8 cellular contexts compared by ENCODE assay signal in genomic region chr5:38557309-38557710, GRCh38. TPM values are rescaled to one million over a fixed set of nuclear protein-coding genes. Genes with fewer than 3 reads are reported as not detected.
A peak's percentile ranks its signal among the peaks of the same experiment; 100 is the strongest.
DNase-seq lines count a peak whose midpoint lies in the region; ATAC-seq and TF ChIP-seq lines count a peak whose summit lies in the region.

No MANE protein-coding gene starts in this region.

- peak overlapping the region; percentile 81 for H3K9ac ChIP-seq in GM23248

- DNase-seq in GM23248 (no peak), WERI-Rb-1 (no peak), foreskin keratinocyte (no peak), putamen (ENCODE audit: low spot score) (peak; percentile 74), HUDEP-2 (lab: John Stamatoyannopoulos, UW; ENCODE audit: unreplicated experiment in 76 of 76) (no peak), NCI-H146 (lab: John Stamatoyannopoulos, UW) (no peak), ACHN (no peak)

- peak overlapping the region; percentile 56 for H3K27ac ChIP-seq in GM23248
- peak overlapping the region; percentile 80 for H3K27ac ChIP-seq in WERI-Rb-1
- no peak overlapping the region for H3K27ac ChIP-seq in foreskin keratinocyte

- H3K79me2 ChIP-seq in GM23248 (ENCODE audit: insufficient read depth), result no peaks in the 10 kb centered on the region

- peak overlapping the region; percentile 97 for H3K4me2 ChIP-seq in GM23248 (ENCODE audit: unreplicated experiment)

- H3K27me3 ChIP-seq in GM23248 (replicated peaks; ENCODE audit: insufficient read depth) (no peaks in the 10 kb centered on the region), WERI-Rb-1 (ENCODE audit: insufficient read depth, low read depth, severe bottlenecking) (no peaks in the 10 kb centered on the region), foreskin keratinocyte (peaks cover 53% of the 10 kb centered on the region)

- H3K9me3 ChIP-seq in GM23248 (ENCODE audit: low read depth), result no peaks in the 10 kb centered on the region
- H3K9me3 ChIP-seq in WERI-Rb-1 (ENCODE audit: severe bottlenecking), result no peaks in the 10 kb centered on the region

- peak overlapping the region; percentile 97 for H2AFZ ChIP-seq in GM23248

- H3K9me2 ChIP-seq in GM23248 (ENCODE audit: insufficient read depth), result no peaks in the 10 kb centered on the region

- WGBS in GM23248 (ENCODE audit: low coverage in 1 of 2, low lambda C conversion rate in 2 of 2, missing lambda C conversion rate in 2 of 2), 2 experiments, result 6 to 9% methylated on average over 14 of the region's 14 CpGs

- no peaks in the 10 kb centered on the region for H4K20me1 ChIP-seq in GM23248 (ENCODE audit: insufficient read depth)

- H3K4me3 ChIP-seq in GM23248 (peak overlapping the region; percentile 87), WERI-Rb-1 (ENCODE audit: low read depth, low read length) (peak overlapping the region; percentile 97)

- ATAC-seq in foreskin keratinocyte (peak; percentile 3), GM18498 (IDR thresholded peaks at IDR 0.05; ENCODE audit: unreplicated experiment) (no peak)

- in situ Hi-C loops in GM23248 (cut with MboI) (loop anchor here (10.0 kb wide), 2 partner anchors 123 to 247 kb away; no protein-coding TSS in a partner anchor), ACHN (cut with HindIII; ENCODE audit: low pct_ligation_motif_present, low pct_unique_long_range_greater_than_20kb, low sequenced_read_pairs) (no loop called here)

- H3K36me3 ChIP-seq in GM23248 (ENCODE audit: low read depth) (no peaks in the 10 kb centered on the region), WERI-Rb-1 (no peaks in the 10 kb centered on the region)

- peaks cover 18% of the 10 kb centered on the region for H3F3A ChIP-seq in GM23248 (ENCODE audit: insufficient read depth)

- TF ChIP-seq CTCF in WERI-Rb-1 (IDR thresholded peaks at IDR 0.05; ENCODE audit: low read depth, low read length), result no peak
- no peak for TF ChIP-seq CTCF in foreskin keratinocyte (conservative IDR thresholded peaks at IDR 0.05)

- peaks cover 13% of the 10 kb centered on the region; the same call in 1 of the 2 replicates for H3K4me1 ChIP-seq in GM23248 (ENCODE audit: insufficient read depth)
- H3K4me1 ChIP-seq in foreskin keratinocyte, result no peaks in the 10 kb centered on the region

RNA-seq across cellular contexts. Expression of gene LIFR, which starts 0.9 kb away (rescaled TPM):
- total RNA-seq in GM23248 (2014; rRNA removed; shearing (Covaris generic)), result 6.9 and 16.4 TPM in 2 replicates
- polyA plus RNA-seq in GM23248 (2016; fragmentation: Nextera tagmentation; extraction: Ambion mirVana) (5.8 and 8.1 TPM in 2 replicates), foreskin keratinocyte (0.07 and 0.11 TPM in 2 replicates)
- 0.65 and 0.92 TPM in 2 replicates for total RNA-seq in foreskin keratinocyte
